ENCODE assay signal across 9 cellular contexts in the genomic region with DNA sequence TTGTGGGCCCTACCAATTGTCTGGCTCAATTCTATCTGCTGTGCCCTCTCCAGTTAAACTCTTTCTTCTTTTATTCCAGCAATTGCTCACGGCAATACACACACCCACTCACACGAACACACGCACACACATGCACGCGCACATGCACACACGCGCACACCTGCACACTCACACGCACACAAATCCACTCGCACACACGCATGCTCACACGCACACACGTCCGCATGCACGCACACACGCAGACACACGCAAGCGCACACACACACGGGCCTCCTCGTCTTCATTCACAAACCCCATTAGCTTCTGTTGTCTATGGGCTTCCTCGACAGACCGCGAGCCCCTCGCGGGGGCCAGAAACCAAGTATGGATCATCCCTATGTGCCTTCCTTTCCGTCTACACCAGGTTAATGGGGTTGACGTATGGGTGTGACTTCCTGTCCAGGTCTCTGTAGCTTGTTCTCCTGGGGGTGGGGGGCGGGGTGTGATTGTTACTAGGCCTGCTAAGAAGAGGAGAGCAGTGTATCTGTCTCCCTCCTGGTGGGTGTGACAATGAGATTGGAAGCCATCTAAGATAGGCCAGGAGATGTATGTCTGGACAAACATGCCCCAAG. TPM values are rescaled to one million over a fixed set of nuclear protein-coding genes. Genes with fewer than 3 reads are reported as not detected.
DNase-seq lines count a peak whose midpoint lies in the region; TF ChIP-seq lines count a peak whose summit lies in the region.
"Had no signal": no experiment of that assay in that cellular context is flagged by ENCODE, and none has a peak within 500 bp of the region (broad histone marks: within the 10 kb centered on the region; RNA-seq: fewer than 3 reads in every experiment).

No MANE protein-coding gene starts in this region.

- H3K4me2 ChIP-seq in fibroblast of lung (ENCODE audit: extremely low read depth, insufficient read depth, low read length) (peak overlapping the region; percentile 88), parathyroid adenoma (ENCODE audit: low read length) (peak overlapping the region; percentile 99)

- no peaks in the 10 kb centered on the region for H3K27me3 Mint-ChIP-seq in Caco-2 (ENCODE audit: insufficient read depth, unreplicated experiment)

- peak overlapping the region; percentile 41 for H3K4me3 ChIP-seq in Caco-2 (ENCODE audit: low read depth, low read length)
- H3K4me3 ChIP-seq in SJSA1 = peak overlapping the region; percentile 49
- H3K4me3 ChIP-seq in fibroblast of lung (replicated peaks in 1 of 4; ENCODE audit: control extremely low read depth in 1 of 4, insufficient read depth in 1 of 4, low read depth in 3 of 4, low read length in 4 of 4) = peak overlapping the region; percentile 52 to 80 (median 62)
- peak overlapping the region; percentile 80 for H3K4me3 ChIP-seq in parathyroid adenoma (ENCODE audit: low read depth, low read length)

- TF ChIP-seq CTCF in Caco-2 (IDR thresholded peaks at IDR 0.05; ENCODE audit: insufficient read depth in 1 of 2, low read depth in 1 of 2, low read length in 1 of 2, severe bottlenecking in 1 of 2, unreplicated experiment in 1 of 2) (no peak), fibroblast of lung (conservative IDR thresholded peaks at IDR 0.05 in 1 of 2, IDR thresholded peaks at IDR 0.05 in 1 of 2; ENCODE audit: low read depth in 1 of 2, low read length in 2 of 2) (no peak), parathyroid adenoma (IDR thresholded peaks at IDR 0.05) (no peak)

- intact Hi-C loops in Caco-2 (cut with micrococcal nuclease; ENCODE audit: unreplicated experiment) = loop anchor here (1.0 kb wide), 2 partner anchors 27 to 51 kb away; no protein-coding TSS in a partner anchor

- H3K9ac ChIP-seq in fibroblast of lung (ENCODE audit: insufficient read depth, low read length) (peak overlapping the region; percentile 81), parathyroid adenoma (peak overlapping the region; percentile 50)

- peak overlapping the region; percentile 11 for H2AFZ ChIP-seq in fibroblast of lung (ENCODE audit: low read length)
- H2AFZ ChIP-seq in parathyroid adenoma = peak overlapping the region; percentile 92

- no peaks in the 10 kb centered on the region for H3K9me3 ChIP-seq in Caco-2
- H3K9me3 ChIP-seq in SJSA1 (replicated peaks) = no peaks in the 10 kb centered on the region
- H3K9me3 ChIP-seq in fibroblast of lung (ENCODE audit: control insufficient read depth, insufficient read depth, low read depth, low read length) = no peaks in the 10 kb centered on the region
- H3K9me3 ChIP-seq in parathyroid adenoma (ENCODE audit: control insufficient read depth, low read length) = no peaks in the 10 kb centered on the region

- H3K9me3 Mint-ChIP-seq in Caco-2 (ENCODE audit: unreplicated experiment) = no peaks in the 10 kb centered on the region

- CTCF ChIA-PET in Caco-2 (lab: Charles Lee) = interaction anchor here (0.6 to 1.4 kb wide), 4 partner anchors 46 to 138 kb away, joined by 3 to 10 read pairs (median 6); no protein-coding TSS in a partner anchor

- peaks cover 23% of the 10 kb centered on the region for H3K4me1 Mint-ChIP-seq in Caco-2 (ENCODE audit: low read depth, unreplicated experiment)

- DNase-seq in Caco-2 (no peak), SJSA1 (ENCODE audit: low read depth in 1 of 2, low spot score in 2 of 2) (no peak), fibroblast of lung (ENCODE audit: low read depth in 2 of 2) (no peak), NCI-H1092 (lab: John Stamatoyannopoulos, UW) (no peak), NCI-H187 treated with DMSO at 0.1 percent for 48 hours (lab: John Stamatoyannopoulos, UW) (no peak), NCI-H1105 treated with DMSO at 0.1 percent for 48 hours (lab: John Stamatoyannopoulos, UW) (no peak), Ammon's horn (ENCODE audit: low spot score) (no peak)
- DNase-seq: effector CD8-positive, alpha-beta T cell had no signal

- BruUV-seq in Caco-2 (replicated peaks; lab: Mats Ljungman, UMichigan) = no TSS peak

- no peaks in the 10 kb centered on the region for H4K20me1 ChIP-seq in fibroblast of lung (ENCODE audit: control insufficient read depth, extremely low read depth, insufficient read depth, low read length)

- H3K27me3 ChIP-seq in Caco-2 (replicated peaks; ENCODE audit: control insufficient read depth, insufficient read depth, low read length) = no peaks in the 10 kb centered on the region
- no peaks in the 10 kb centered on the region for H3K27me3 ChIP-seq in SJSA1 (replicated peaks)
- no peaks in the 10 kb centered on the region for H3K27me3 ChIP-seq in fibroblast of lung (ENCODE audit: control insufficient read depth, insufficient read depth, low read length)
- H3K27me3 ChIP-seq in parathyroid adenoma (ENCODE audit: control insufficient read depth, insufficient read depth, low read length) = no peaks in the 10 kb centered on the region

- H3K36me3 Mint-ChIP-seq in Caco-2 (ENCODE audit: insufficient read depth, unreplicated experiment) = peaks cover 16% of the 10 kb centered on the region

- H3K4me3 Mint-ChIP-seq in Caco-2 (ENCODE audit: unreplicated experiment) = peak overlapping the region; percentile 90

- H3K79me2 ChIP-seq in fibroblast of lung (ENCODE audit: control insufficient read depth, insufficient read depth, low read length) (peaks cover 12% of the 10 kb centered on the region), parathyroid adenoma (peaks cover 9% of the 10 kb centered on the region)

- H3K27ac Mint-ChIP-seq in Caco-2 (ENCODE audit: unreplicated experiment) = peak overlapping the region; percentile 83

- H3K27ac ChIP-seq in SJSA1 (peak overlapping the region; percentile 95), fibroblast of lung (ENCODE audit: insufficient read depth, low read length) (peak overlapping the region; percentile 96), parathyroid adenoma (peak overlapping the region; percentile 96)

- peaks cover 30% of the 10 kb centered on the region for H3K4me1 ChIP-seq in Caco-2
- H3K4me1 ChIP-seq in SJSA1 (replicated peaks) = peaks cover 44% of the 10 kb centered on the region
- peaks cover 24% of the 10 kb centered on the region for H3K4me1 ChIP-seq in fibroblast of lung (ENCODE audit: control insufficient read depth, extremely low read depth, insufficient read depth, low read length)
- peaks cover 21% of the 10 kb centered on the region for H3K4me1 ChIP-seq in parathyroid adenoma

- POLR2A ChIA-PET in Caco-2 (lab: Charles Lee) = interaction anchor here (0.6 to 1.6 kb wide), 2 partner anchors 21 to 107 kb away, joined by 5 to 8 read pairs; no protein-coding TSS in a partner anchor

- no peaks in the 10 kb centered on the region; the same call in 1 of the 2 replicates for H3K36me3 ChIP-seq in Caco-2 (ENCODE audit: control insufficient read depth, insufficient read depth, low read length)
- H3K36me3 ChIP-seq in SJSA1 = peaks cover 19% of the 10 kb centered on the region
- H3K36me3 ChIP-seq in fibroblast of lung (ENCODE audit: control insufficient read depth, insufficient read depth, low read length) = peaks cover 1% of the 10 kb centered on the region
- no peaks in the 10 kb centered on the region for H3K36me3 ChIP-seq in parathyroid adenoma (ENCODE audit: control insufficient read depth, insufficient read depth, low read length)

RNA-seq across cellular contexts. Expression of gene CTF1, which starts 0.7 kb away (rescaled TPM):
- total RNA-seq in Caco-2 (2022) (1.8 and 2.4 TPM in 2 replicates), fibroblast of lung (1.8 and 5.3 TPM in 2 replicates)
- total RNA-seq in SJSA1 (2014; rRNA removed; shearing (Covaris generic)) = 1.3 and 3.5 TPM in 2 replicates
- 8.8 and 9.8 TPM in 2 replicates for polyA plus RNA-seq in fibroblast of lung
- 9.3 and 10.5 TPM in 2 replicates for polyA plus RNA-seq in fibroblast of lung (2012)
- 19.1 and 31.8 TPM in 2 replicates for polyA minus RNA-seq in fibroblast of lung (ENCODE audit: low replicate concordance)

RNA-seq across cellular contexts. Expression of gene BCL7C, which starts 1.8 kb away (rescaled TPM):
- total RNA-seq in Caco-2 (2022) (15.1 and 17.7 TPM in 2 replicates), fibroblast of lung (28.2 and 31.3 TPM in 2 replicates)
- total RNA-seq in SJSA1 (2014; rRNA removed; shearing (Covaris generic)) = 52.8 and 58.5 TPM in 2 replicates
- 24.8 and 25.6 TPM in 2 replicates for polyA plus RNA-seq in fibroblast of lung
- 31.0 and 45.2 TPM in 2 replicates for polyA plus RNA-seq in fibroblast of lung (2012)
- 5.8 and 9.5 TPM in 2 replicates for polyA minus RNA-seq in fibroblast of lung (ENCODE audit: low replicate concordance)

RNA-seq across cellular contexts. Expression of gene FBXL19, which starts 27.7 kb away (rescaled TPM):
- total RNA-seq in Caco-2 (2022) (20.2 and 23.4 TPM in 2 replicates), fibroblast of lung (13.1 and 14.5 TPM in 2 replicates)
- 7.1 and 8.9 TPM in 2 replicates for total RNA-seq in SJSA1 (2014; rRNA removed; shearing (Covaris generic))
- polyA plus RNA-seq in fibroblast of lung = 3.1 and 3.9 TPM in 2 replicates
- 9.6 and 12.5 TPM in 2 replicates for polyA plus RNA-seq in fibroblast of lung (2012)
- polyA minus RNA-seq in fibroblast of lung (ENCODE audit: low replicate concordance) = 6.6 and 7.8 TPM in 2 replicates

RNA-seq across cellular contexts. Expression of gene ORAI3, which starts 53.2 kb away (rescaled TPM):
- total RNA-seq in Caco-2 (2022) = 4.7 TPM in 2 replicates
- 8.7 and 9.1 TPM in 2 replicates for total RNA-seq in SJSA1 (2014; rRNA removed; shearing (Covaris generic))
- total RNA-seq in fibroblast of lung = 44.2 and 74.1 TPM in 2 replicates
- polyA plus RNA-seq in fibroblast of lung = 24.6 and 41.1 TPM in 2 replicates
- 19.0 and 29.7 TPM in 2 replicates for polyA plus RNA-seq in fibroblast of lung (2012)
- polyA minus RNA-seq in fibroblast of lung (ENCODE audit: low replicate concordance) = 35.2 and 72.6 TPM in 2 replicates
